ENCODE assay signal across 3 cellular contexts in the genomic region with DNA sequence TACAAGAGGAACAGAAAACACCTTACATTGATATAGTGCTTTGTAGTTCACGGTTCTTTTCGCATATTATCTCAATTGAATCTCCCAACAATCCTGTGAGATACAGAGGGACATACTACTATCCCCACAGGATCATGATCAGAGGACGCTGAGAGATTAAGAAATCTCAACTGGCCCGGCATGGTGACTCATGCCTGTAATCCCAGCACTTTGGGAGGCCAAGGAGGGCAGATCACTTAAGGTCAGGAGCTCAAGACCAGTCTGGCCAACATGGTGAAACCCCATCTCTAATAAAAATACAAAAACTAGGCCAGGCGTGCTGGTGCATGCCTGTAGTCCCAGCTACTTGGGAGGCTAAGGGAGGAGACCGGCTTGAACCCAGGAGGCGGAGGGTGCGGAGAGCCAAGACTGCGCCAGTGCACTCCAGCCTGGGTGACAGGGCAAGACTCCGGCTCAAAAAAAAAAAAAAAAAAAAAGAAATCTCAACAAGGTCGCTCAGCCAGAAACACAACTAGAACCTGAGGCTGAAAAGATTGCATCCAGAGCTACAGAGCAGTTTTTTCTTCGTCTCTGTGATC.
TF ChIP-seq lines count a peak whose summit lies in the region.

No MANE protein-coding gene starts in this region.

TF ChIP-seq in SK-N-SH, 30 proteins besides CTCF, POLR2A, EP300 and RAD21:
- TF ChIP-seq FOSL2 (IDR thresholded peaks at IDR 0.05; ENCODE audit: borderline replicate concordance, low read depth) (peak; percentile 16; the same call in 1 of the 2 replicates), ELF1 (IDR thresholded peaks at IDR 0.05) (no peak)

TF ChIP-seq in SK-N-SH treated with all-trans-retinoic acid at 6 μM for 48 hours, 23 proteins besides CTCF, POLR2A, EP300 and RAD21:
- no peak for TF ChIP-seq OSR1 (CRISPR knock-in tag; IDR thresholded peaks at IDR 0.05)

TF ChIP-seq in K562, 482 proteins besides CTCF, POLR2A, EP300 and RAD21 (continues in another document):
- TF ChIP-seq POLR3A (IDR thresholded peaks at IDR 0.05; ENCODE audit: borderline replicate concordance, extremely low read depth, insufficient read depth, insufficient read length), result no peak
- no peak for TF ChIP-seq ESRRB (CRISPR knock-in tag; IDR thresholded peaks at IDR 0.05; ENCODE audit: borderline replicate concordance)
- TF ChIP-seq KLF1 (tag; IDR thresholded peaks at IDR 0.05), result no peak
- no peak for TF ChIP-seq NFE2L1 (tag; IDR thresholded peaks at IDR 0.05; ENCODE audit: borderline replicate concordance, low read depth)
- no peak for TF ChIP-seq FOXJ3 (CRISPR knock-in tag; IDR thresholded peaks at IDR 0.05)
- TF ChIP-seq SIN3A (IDR thresholded peaks at IDR 0.05; ENCODE audit: borderline replicate concordance in 2 of 2, control insufficient read depth in 1 of 2, low read depth in 2 of 2, low read length in 2 of 2), result no peak
- peak; percentile 80 for TF ChIP-seq ARID1B (IDR thresholded peaks at IDR 0.05)
- no peak for TF ChIP-seq TSHZ1 (CRISPR knock-in tag; IDR thresholded peaks at IDR 0.05)
- TF ChIP-seq TBP (optimal IDR thresholded peaks at IDR 0.05; ENCODE audit: low read depth, low read length), result no peak
- peak; percentile 65; the same call in 1 of the 2 replicates for TF ChIP-seq SMARCA4 (IDR thresholded peaks at IDR 0.05)
- no peak for TF ChIP-seq PRPF4 (IDR thresholded peaks at IDR 0.05; ENCODE audit: insufficient read depth, low read depth, low read length, poor library complexity, severe bottlenecking)
- no peak for TF ChIP-seq TBL1XR1 (IDR thresholded peaks at IDR 0.05; ENCODE audit: low read length in 2 of 2)
- TF ChIP-seq TAF1 (IDR thresholded peaks at IDR 0.05; ENCODE audit: control insufficient read depth, extremely low read depth, insufficient read depth, low read length, severe bottlenecking), result no peak
- TF ChIP-seq NCOR1 (IDR thresholded peaks at IDR 0.05), result peak; percentile 55
- peak; percentile 71; the same call in 1 of the 2 replicates for TF ChIP-seq DPF2 (IDR thresholded peaks at IDR 0.05)
- no peak for TF ChIP-seq CBFB (CRISPR knock-in tag; IDR thresholded peaks at IDR 0.05)
- TF ChIP-seq FOSL1 (tag; conservative IDR thresholded peaks at IDR 0.05), result peak; percentile 91
- TF ChIP-seq, protein P1, sequence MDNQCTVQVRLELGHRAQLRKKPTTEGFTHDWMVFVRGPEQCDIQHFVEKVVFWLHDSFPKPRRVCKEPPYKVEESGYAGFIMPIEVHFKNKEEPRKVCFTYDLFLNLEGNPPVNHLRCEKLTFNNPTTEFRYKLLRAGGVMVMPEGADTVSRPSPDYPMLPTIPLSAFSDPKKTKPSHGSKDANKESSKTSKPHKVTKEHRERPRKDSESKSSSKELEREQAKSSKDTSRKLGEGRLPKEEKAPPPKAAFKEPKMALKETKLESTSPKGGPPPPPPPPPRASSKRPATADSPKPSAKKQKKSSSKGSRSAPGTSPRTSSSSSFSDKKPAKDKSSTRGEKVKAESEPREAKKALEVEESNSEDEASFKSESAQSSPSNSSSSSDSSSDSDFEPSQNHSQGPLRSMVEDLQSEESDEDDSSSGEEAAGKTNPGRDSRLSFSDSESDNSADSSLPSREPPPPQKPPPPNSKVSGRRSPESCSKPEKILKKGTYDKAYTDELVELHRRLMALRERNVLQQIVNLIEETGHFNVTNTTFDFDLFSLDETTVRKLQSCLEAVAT (IDR thresholded peaks at IDR 0.05), result no peak
- peak; percentile 24; the same call in 1 of the 2 replicates for TF ChIP-seq CEBPB (tag; IDR thresholded peaks at IDR 0.05)
- no peak for TF ChIP-seq HNRNPH1 (optimal IDR thresholded peaks at IDR 0.05; ENCODE audit: low read depth, low read length)
- TF ChIP-seq CBX5 (IDR thresholded peaks at IDR 0.05; ENCODE audit: borderline replicate concordance, low read depth), result no peak
- no peak for TF ChIP-seq RFX5 (IDR thresholded peaks at IDR 0.05; ENCODE audit: low read depth, low read length)
- peak; percentile 83 for TF ChIP-seq SMARCE1 (IDR thresholded peaks at IDR 0.05)
- TF ChIP-seq MAFK (IDR thresholded peaks at IDR 0.05; ENCODE audit: low read length), result no peak
- TF ChIP-seq HDAC1 (IDR thresholded peaks at IDR 0.05), result peak in 1 of 2 experiments; percentile 81; a peak in 2 of 4 replicates
- TF ChIP-seq RBM25 (IDR thresholded peaks at IDR 0.05; ENCODE audit: low read depth, low read length, severe bottlenecking), result no peak
- TF ChIP-seq MAX (CRISPR knock-in tag; IDR thresholded peaks at IDR 0.05), result no peak
- peak; percentile 36 for TF ChIP-seq TAL1 (IDR thresholded peaks at IDR 0.05)
- TF ChIP-seq, protein P2, sequence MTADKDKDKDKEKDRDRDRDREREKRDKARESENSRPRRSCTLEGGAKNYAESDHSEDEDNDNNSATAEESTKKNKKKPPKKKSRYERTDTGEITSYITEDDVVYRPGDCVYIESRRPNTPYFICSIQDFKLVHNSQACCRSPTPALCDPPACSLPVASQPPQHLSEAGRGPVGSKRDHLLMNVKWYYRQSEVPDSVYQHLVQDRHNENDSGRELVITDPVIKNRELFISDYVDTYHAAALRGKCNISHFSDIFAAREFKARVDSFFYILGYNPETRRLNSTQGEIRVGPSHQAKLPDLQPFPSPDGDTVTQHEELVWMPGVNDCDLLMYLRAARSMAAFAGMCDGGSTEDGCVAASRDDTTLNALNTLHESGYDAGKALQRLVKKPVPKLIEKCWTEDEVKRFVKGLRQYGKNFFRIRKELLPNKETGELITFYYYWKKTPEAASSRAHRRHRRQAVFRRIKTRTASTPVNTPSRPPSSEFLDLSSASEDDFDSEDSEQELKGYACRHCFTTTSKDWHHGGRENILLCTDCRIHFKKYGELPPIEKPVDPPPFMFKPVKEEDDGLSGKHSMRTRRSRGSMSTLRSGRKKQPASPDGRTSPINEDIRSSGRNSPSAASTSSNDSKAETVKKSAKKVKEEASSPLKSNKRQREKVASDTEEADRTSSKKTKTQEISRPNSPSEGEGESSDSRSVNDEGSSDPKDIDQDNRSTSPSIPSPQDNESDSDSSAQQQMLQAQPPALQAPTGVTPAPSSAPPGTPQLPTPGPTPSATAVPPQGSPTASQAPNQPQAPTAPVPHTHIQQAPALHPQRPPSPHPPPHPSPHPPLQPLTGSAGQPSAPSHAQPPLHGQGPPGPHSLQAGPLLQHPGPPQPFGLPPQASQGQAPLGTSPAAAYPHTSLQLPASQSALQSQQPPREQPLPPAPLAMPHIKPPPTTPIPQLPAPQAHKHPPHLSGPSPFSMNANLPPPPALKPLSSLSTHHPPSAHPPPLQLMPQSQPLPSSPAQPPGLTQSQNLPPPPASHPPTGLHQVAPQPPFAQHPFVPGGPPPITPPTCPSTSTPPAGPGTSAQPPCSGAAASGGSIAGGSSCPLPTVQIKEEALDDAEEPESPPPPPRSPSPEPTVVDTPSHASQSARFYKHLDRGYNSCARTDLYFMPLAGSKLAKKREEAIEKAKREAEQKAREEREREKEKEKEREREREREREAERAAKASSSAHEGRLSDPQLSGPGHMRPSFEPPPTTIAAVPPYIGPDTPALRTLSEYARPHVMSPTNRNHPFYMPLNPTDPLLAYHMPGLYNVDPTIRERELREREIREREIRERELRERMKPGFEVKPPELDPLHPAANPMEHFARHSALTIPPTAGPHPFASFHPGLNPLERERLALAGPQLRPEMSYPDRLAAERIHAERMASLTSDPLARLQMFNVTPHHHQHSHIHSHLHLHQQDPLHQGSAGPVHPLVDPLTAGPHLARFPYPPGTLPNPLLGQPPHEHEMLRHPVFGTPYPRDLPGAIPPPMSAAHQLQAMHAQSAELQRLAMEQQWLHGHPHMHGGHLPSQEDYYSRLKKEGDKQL (CRISPR knock-in tag; IDR thresholded peaks at IDR 0.05; ENCODE audit: borderline replicate concordance), result no peak
- TF ChIP-seq SP2 (IDR thresholded peaks at IDR 0.05; ENCODE audit: extremely low read depth, low read depth, low read length, poor library complexity, severe bottlenecking), result no peak
- TF ChIP-seq, protein P3, sequence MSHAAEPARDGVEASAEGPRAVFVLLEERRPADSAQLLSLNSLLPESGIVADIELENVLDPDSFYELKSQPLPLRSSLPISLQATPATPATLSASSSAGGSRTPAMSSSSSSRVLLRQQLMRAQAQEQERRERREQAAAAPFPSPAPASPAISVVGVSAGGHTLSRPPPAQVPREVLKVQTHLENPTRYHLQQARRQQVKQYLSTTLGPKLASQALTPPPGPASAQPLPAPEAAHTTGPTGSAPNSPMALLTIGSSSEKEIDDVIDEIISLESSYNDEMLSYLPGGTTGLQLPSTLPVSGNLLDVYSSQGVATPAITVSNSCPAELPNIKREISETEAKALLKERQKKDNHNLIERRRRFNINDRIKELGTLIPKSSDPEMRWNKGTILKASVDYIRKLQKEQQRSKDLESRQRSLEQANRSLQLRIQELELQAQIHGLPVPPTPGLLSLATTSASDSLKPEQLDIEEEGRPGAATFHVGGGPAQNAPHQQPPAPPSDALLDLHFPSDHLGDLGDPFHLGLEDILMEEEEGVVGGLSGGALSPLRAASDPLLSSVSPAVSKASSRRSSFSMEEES (CRISPR knock-in tag; IDR thresholded peaks at IDR 0.05), result no peak
- TF ChIP-seq TAF9B (IDR thresholded peaks at IDR 0.05; ENCODE audit: partially characterized antibody), result no peak
- peak; percentile 33; the same call in 1 of the 2 replicates for TF ChIP-seq CBFA2T2 (conservative IDR thresholded peaks at IDR 0.05)
- TF ChIP-seq DNMT1 (IDR thresholded peaks at IDR 0.05), result no peak
- no peak for TF ChIP-seq RHOXF2B (CRISPR knock-in tag; conservative IDR thresholded peaks at IDR 0.05)
- TF ChIP-seq BHLHE40 (IDR thresholded peaks at IDR 0.05; ENCODE audit: low read length), result no peak
- no peak for TF ChIP-seq CREB1 (IDR thresholded peaks at IDR 0.05)
- TF ChIP-seq CREB1 (CRISPR knock-in tag; IDR thresholded peaks at IDR 0.05), result no peak
- 0 out of 2 replicates have a peak, but pooled peaks have one; percentile 13 for TF ChIP-seq BCOR (IDR thresholded peaks at IDR 0.05)
- no peak for TF ChIP-seq NKRF (IDR thresholded peaks at IDR 0.05; ENCODE audit: borderline replicate concordance)
- no peak for TF ChIP-seq HNRNPL (IDR thresholded peaks at IDR 0.05; ENCODE audit: low read depth, low read length)
- TF ChIP-seq FOXM1 (IDR thresholded peaks at IDR 0.05; ENCODE audit: low read depth), result no peak
- TF ChIP-seq FOXM1 (CRISPR knock-in tag; IDR thresholded peaks at IDR 0.05; ENCODE audit: low read depth), result no peak
- peak; percentile 34; the same call in 1 of the 2 replicates for TF ChIP-seq CTBP1 (IDR thresholded peaks at IDR 0.05; ENCODE audit: borderline replicate concordance)
- TF ChIP-seq CXXC5 (CRISPR knock-in tag; IDR thresholded peaks at IDR 0.05), result peak; percentile 44; the same call in 1 of the 2 replicates
- TF ChIP-seq SMAD4 (CRISPR knock-in tag; conservative IDR thresholded peaks at IDR 0.05), result peak; percentile 42; the same call in 1 of the 2 replicates
- no peak for TF ChIP-seq ZNF175 (CRISPR knock-in tag; IDR thresholded peaks at IDR 0.05; ENCODE audit: low read depth)
- peak; percentile 73 for TF ChIP-seq CBFA2T3 (IDR thresholded peaks at IDR 0.05)
- TF ChIP-seq JUNB (CRISPR knock-in tag; conservative IDR thresholded peaks at IDR 0.05), result peak; percentile 45; the same call in 1 of the 2 replicates
- TF ChIP-seq JUND (IDR thresholded peaks at IDR 0.05; ENCODE audit: borderline replicate concordance, low read depth, low read length), result peak; percentile 89
- peak; percentile 87; the same call in 2 of the 3 replicates for TF ChIP-seq JUND (tag; IDR thresholded peaks at IDR 0.05; ENCODE audit: borderline replicate concordance, low read depth, low read length)
- 0 out of 2 replicates have a peak, but pooled peaks have one; percentile 58 for TF ChIP-seq JUN (IDR thresholded peaks at IDR 0.05; ENCODE audit: borderline replicate concordance, low read depth, low read length)
- no peak for TF ChIP-seq JUN (CRISPR knock-in tag; IDR thresholded peaks at IDR 0.05; ENCODE audit: borderline replicate concordance)
- peak; percentile 95 to 96 for TF ChIP-seq KDM1A (IDR thresholded peaks at IDR 0.05)
